Comparison of ENCODE assay signal across 9 cellular contexts in genomic region chr2:12452211-12452610, GRCh38.
DNase-seq lines count a peak whose midpoint lies in the region; ATAC-seq lines count a peak whose summit lies in the region.
"Had no signal": no experiment of that assay in that cellular context is flagged by ENCODE, and none has a peak within 500 bp of the region (broad histone marks: within the 10 kb centered on the region; RNA-seq: fewer than 3 reads in every experiment).

No MANE protein-coding gene starts in this region.

- peaks cover 0 to 3% (median 0%) of the 10 kb centered on the region in 7 donors for H3K9me3 Mint-ChIP-seq in CD4-positive, CD25-positive, alpha-beta regulatory T cell
- no peaks in the 10 kb centered on the region for H3K9me3 Mint-ChIP-seq in naive B cell

- no peak overlapping the region for H3K9ac ChIP-seq in adipocyte (ENCODE audit: low read length)

- no peak for DNase-seq in CD4-positive, CD25-positive, alpha-beta regulatory T cell
- DNase-seq in NAMALWA (ENCODE audit: low spot score) (peak; percentile 23), adipocyte (ENCODE audit: low read depth) (peak; percentile 81), naive B cell (no peak), mucosa of gallbladder (ENCODE audit: low spot score) (no peak), COR-L47 (lab: John Stamatoyannopoulos, UW) (no peak)
- DNase-seq: EL had no signal

- peak overlapping the region; percentile 24 to 85 (median 79) for H3K4me3 Mint-ChIP-seq in CD4-positive, CD25-positive, alpha-beta regulatory T cell
- H3K4me3 Mint-ChIP-seq in naive B cell, result peak overlapping the region; percentile 41 to 86 (median 67)

- peak overlapping the region; percentile 80 to 98 (median 91) for H3K27ac Mint-ChIP-seq in CD4-positive, CD25-positive, alpha-beta regulatory T cell
- H3K27ac Mint-ChIP-seq in naive B cell, result no peak overlapping the region

- no peaks in the 10 kb centered on the region for H3K36me3 Mint-ChIP-seq in CD4-positive, CD25-positive, alpha-beta regulatory T cell
- H3K36me3 Mint-ChIP-seq in naive B cell, result no peaks in the 10 kb centered on the region

- H3K27ac ChIP-seq in CD4-positive, CD25-positive, alpha-beta regulatory T cell (ENCODE audit: insufficient read depth, low read length, poor library complexity, severe bottlenecking), result peak overlapping the region; percentile 57

- H3K4me1 ChIP-seq in CD4-positive, CD25-positive, alpha-beta regulatory T cell (ENCODE audit: control insufficient read depth, insufficient read depth, low read length, poor library complexity, severe bottlenecking), result peaks cover 36% of the 10 kb centered on the region
- H3K4me1 ChIP-seq in adipocyte (ENCODE audit: control insufficient read depth, insufficient read depth, low read length), result peaks cover 11% of the 10 kb centered on the region

- H3K4me3 ChIP-seq in CD4-positive, CD25-positive, alpha-beta regulatory T cell (ENCODE audit: low read depth, low read length), result peak overlapping the region; percentile 82
- no peak overlapping the region for H3K4me3 ChIP-seq in adipocyte (ENCODE audit: low read length)

- peaks cover 27 to 70% (median 51%) of the 10 kb centered on the region in 4 donors for H3K4me1 Mint-ChIP-seq in CD4-positive, CD25-positive, alpha-beta regulatory T cell
- H3K4me1 Mint-ChIP-seq in naive B cell, result peaks cover 22 to 23% (median 22%) of the 10 kb centered on the region in 3 donors

- H3K27me3 ChIP-seq in CD4-positive, CD25-positive, alpha-beta regulatory T cell (ENCODE audit: control insufficient read depth, insufficient read depth, low read length), result no peaks in the 10 kb centered on the region
- no peaks in the 10 kb centered on the region for H3K27me3 ChIP-seq in adipocyte (replicated peaks; ENCODE audit: control insufficient read depth, insufficient read depth, low read length)

- H3K36me3 ChIP-seq in CD4-positive, CD25-positive, alpha-beta regulatory T cell (ENCODE audit: control insufficient read depth, insufficient read depth, low read length), result no peaks in the 10 kb centered on the region
- H3K36me3 ChIP-seq in adipocyte (ENCODE audit: control insufficient read depth, insufficient read depth, low read length, severe bottlenecking), result no peaks in the 10 kb centered on the region

- H3K9me3 ChIP-seq in CD4-positive, CD25-positive, alpha-beta regulatory T cell (ENCODE audit: control insufficient read depth in 2 of 2, low read length in 2 of 2), result no peaks in the 10 kb centered on the region
- H3K9me3 ChIP-seq in adipocyte (ENCODE audit: control insufficient read depth, low read length), result no peaks in the 10 kb centered on the region

- ATAC-seq in CD4-positive, CD25-positive, alpha-beta regulatory T cell (ENCODE audit: low read depth in 2 of 2), result no peak
- ATAC-seq in naive B cell (ENCODE audit: low read depth in 2 of 2) (peak; percentile 38 to 63), GM18867 (IDR thresholded peaks at IDR 0.05; ENCODE audit: unreplicated experiment) (no peak), GM18858 (IDR thresholded peaks at IDR 0.05; ENCODE audit: unreplicated experiment) (no peak)

- no peaks in the 10 kb centered on the region for H3K27me3 Mint-ChIP-seq in CD4-positive, CD25-positive, alpha-beta regulatory T cell
- no peaks in the 10 kb centered on the region for H3K27me3 Mint-ChIP-seq in naive B cell

Comparison
In these comparisons a context has a peak if more than half of its experiments do, and no peak if none do; other contexts are left out.
1. ATAC-seq: peak in naive B cell (2 of 2); none in CD4-positive, CD25-positive, alpha-beta regulatory T cell (0 of 2), GM18867 (single experiment) and GM18858 (single experiment).
2. DNase-seq: peak in NAMALWA (single experiment) and adipocyte (single experiment); none in CD4-positive, CD25-positive, alpha-beta regulatory T cell (0 of 3), naive B cell (single experiment), mucosa of gallbladder (single experiment) and COR-L47 (single experiment).
3. H3K27ac Mint-ChIP-seq: peak in CD4-positive, CD25-positive, alpha-beta regulatory T cell (3 of 3); none in naive B cell (0 of 6).